In the genomic region with DNA sequence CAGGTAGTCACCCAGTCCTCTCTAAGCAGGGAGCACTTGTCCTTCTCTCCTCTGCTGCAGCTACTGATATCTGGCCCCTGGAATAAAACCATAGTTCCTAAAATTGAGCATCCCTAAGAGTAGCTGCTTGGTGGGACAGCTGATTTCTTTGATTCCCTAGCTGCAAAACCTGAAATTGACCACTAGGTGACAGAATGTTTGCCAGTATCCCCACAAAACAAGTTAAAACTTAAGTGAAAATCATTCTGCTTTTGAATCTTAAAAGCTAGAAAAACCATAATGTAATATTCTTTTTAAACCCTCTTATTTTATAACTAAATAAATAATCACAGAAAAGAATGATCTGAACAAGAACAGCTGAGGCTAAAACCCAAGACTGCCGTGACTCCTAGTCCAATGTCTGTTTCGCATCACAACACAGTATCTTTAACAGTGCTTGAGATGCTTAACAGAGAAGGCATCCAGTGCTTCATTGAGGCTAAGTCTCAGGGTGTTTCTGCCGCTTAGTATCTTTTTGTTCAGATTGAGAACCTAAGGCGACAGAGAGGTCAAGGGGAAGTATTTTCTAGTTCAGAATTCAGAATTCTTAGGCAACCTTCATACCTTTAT, we compare ENCODE assay signal across 11 cellular contexts. TPM values are rescaled to one million over a fixed set of nuclear protein-coding genes. Genes with fewer than 3 reads are reported as not detected.
DNase-seq lines count a peak whose midpoint lies in the region; ATAC-seq and TF ChIP-seq lines count a peak whose summit lies in the region.
"Had no signal": no experiment of that assay in that cellular context is flagged by ENCODE, and none has a peak within 500 bp of the region (broad histone marks: within the 10 kb centered on the region; RNA-seq: fewer than 3 reads in every experiment).

No MANE protein-coding gene starts in this region.

- H3K9me3 ChIP-seq in psoas muscle, result peaks cover 14% of the 10 kb centered on the region
- H3K9me3 ChIP-seq: pancreas had no signal

- no peaks in the 10 kb centered on the region for H3K27me3 ChIP-seq in psoas muscle (ENCODE audit: insufficient read depth in 3 of 3, low read length in 2 of 3)
- H3K27me3 ChIP-seq: pancreas had no signal

- H3K4me1 ChIP-seq in psoas muscle, result peaks cover 3% of the 10 kb centered on the region
- H3K4me1 ChIP-seq: pancreas had no signal

- no peak for TF ChIP-seq POLR2A in NB4 (IDR thresholded peaks at IDR 0.05; ENCODE audit: extremely low read depth, insufficient read length)

- H3K4me3 ChIP-seq in GM12865 (ENCODE audit: low read depth, low read length) (no peak overlapping the region), NB4 (ENCODE audit: low read depth, low read length) (no peak overlapping the region), psoas muscle (no peak overlapping the region)
- H3K4me3 ChIP-seq: pancreas had no signal

- 93 to 99% (median 93%) methylated on average over 4 of the region's 4 CpGs for WGBS in psoas muscle, 3 donors

- intact Hi-C loops in psoas muscle (cut with DNase I), result loop anchor here in 1 of 2 donors (5.0 kb wide), 1 partner anchor 44 kb away; no protein-coding TSS in a partner anchor

- ATAC-seq in psoas muscle, result no peak
- no peak for ATAC-seq in HG03442 (IDR thresholded peaks at IDR 0.05; ENCODE audit: unreplicated experiment)
- no peak for ATAC-seq in HG03565 (IDR thresholded peaks at IDR 0.05; ENCODE audit: unreplicated experiment)
- ATAC-seq: activated naive CD8-positive, alpha-beta T cell treated with anti-CD3 and anti-CD28 coated beads, Interleukin-2, amount 50 U/mL, for 24 hours; pancreas had no signal

- no peak overlapping the region for H3K27ac ChIP-seq in psoas muscle
- H3K27ac ChIP-seq: pancreas had no signal

- DNase-seq in GM12865 (ENCODE audit: low read depth), result no peak
- DNase-seq in NB4 (ENCODE audit: low read depth), result peak; percentile 18
- DNase-seq in dermis blood vessel endothelial cell, result peak; percentile 7
- DNase-seq in psoas muscle, result no peak
- no peak for DNase-seq in activated CD4-positive, alpha-beta T cell treated with anti-CD3 and anti-CD28 coated beads, Interleukin-2, amount 50 U/mL, for 1 hour
- DNase-seq in NCI-H774 (lab: John Stamatoyannopoulos, UW), result no peak
- DNase-seq: activated CD4-positive, alpha-beta T cell treated with anti-CD3 and anti-CD28 coated beads, Interleukin-2, amount 50 U/mL, for 48 hours; activated naive CD8-positive, alpha-beta T cell treated with anti-CD3 and anti-CD28 coated beads, Interleukin-2, amount 50 U/mL, for 24 hours; pancreas had no signal

- H3K36me3 ChIP-seq in psoas muscle (ENCODE audit: insufficient read depth in 1 of 2, low read depth in 1 of 2), result peaks cover 3 to 29% of the 10 kb centered on the region in 2 donors
- H3K36me3 ChIP-seq: pancreas had no signal

- TF ChIP-seq CTCF in GM12865 (IDR thresholded peaks at IDR 0.05; ENCODE audit: insufficient read depth, low read depth, low read length, missing control alignments), result peak; percentile 52
- peak; percentile 68 for TF ChIP-seq CTCF in NB4 (IDR thresholded peaks at IDR 0.05; ENCODE audit: low read depth, low read length)
- TF ChIP-seq CTCF in psoas muscle (IDR thresholded peaks at IDR 0.05), result peak; percentile 30

RNA-seq across cellular contexts. Expression of a gene that starts 24.4 kb away (rescaled TPM):
- total RNA-seq in dermis blood vessel endothelial cell, result not detected in 2 replicates
- total RNA-seq in psoas muscle, result 1 to 10 TPM in 2 of 4 donors, under 1 TPM in 2; 0.57 to 7.7 (median 1.6) TPM
- under 1 TPM in 2 of 3 donors, not detected in 1; 0.61 to 0.90 TPM for polyA plus RNA-seq in psoas muscle

RNA-seq across cellular contexts. Expression of a gene that starts 56.5 kb away (rescaled TPM):
- total RNA-seq in dermis blood vessel endothelial cell, result 6.5 and 6.8 TPM in 2 replicates
- 100 to 1,000 TPM in 1 of 4 donors, 10 to 100 TPM in 3; 61.5 to 129 (median 87.1) TPM for total RNA-seq in psoas muscle
- 10 to 100 TPM; 33.9 to 69.8 (median 57.3) TPM for polyA plus RNA-seq in psoas muscle

Comparison
In these comparisons a context has a peak if more than half of its experiments do, and no peak if none do; other contexts are left out.
1. DNase-seq: peak in NB4 (single experiment) and dermis blood vessel endothelial cell (single experiment); none in GM12865 (single experiment), psoas muscle (0 of 2), activated CD4-positive, alpha-beta T cell treated with anti-CD3 and anti-CD28 coated beads, Interleukin-2, amount 50 U/mL, for 1 hour (single experiment) and NCI-H774 (single experiment).
2. Peak in every context shown above with its lines, with median percentiles within 50 percentile points of each other: CTCF ChIP-seq.